In genomic region chr11:11966826-11967668, GRCh38 we compare ENCODE assay signal across 8 cellular contexts. TPM values are rescaled to one million over a fixed set of nuclear protein-coding genes. Genes with fewer than 3 reads are reported as not detected.
A peak's percentile ranks its signal among the peaks of the same experiment; 100 is the strongest.
DNase-seq lines count a peak whose midpoint lies in the region; ATAC-seq and TF ChIP-seq lines count a peak whose summit lies in the region.

No MANE protein-coding gene starts in this region.

- H3K27me3 Mint-ChIP-seq in neural crest cell (ENCODE audit: low read depth), result no peaks in the 10 kb centered on the region

- TF ChIP-seq CTCF in BE2C (IDR thresholded peaks at IDR 0.05; ENCODE audit: low read depth, low read length), result peak; percentile 69
- peak; percentile 76 for TF ChIP-seq CTCF in neural crest cell (conservative IDR thresholded peaks at IDR 0.05)
- TF ChIP-seq CTCF in suprapubic skin (IDR thresholded peaks at IDR 0.05), result peak; percentile 27 to 78

- peak; percentile 99 for ATAC-seq in GM18867 (IDR thresholded peaks at IDR 0.05; ENCODE audit: unreplicated experiment)
- peak; percentile 90 for ATAC-seq in HG03095 (IDR thresholded peaks at IDR 0.05; ENCODE audit: unreplicated experiment)
- peak; percentile 75 for ATAC-seq in esophagus mucosa

- H3K36me3 Mint-ChIP-seq in neural crest cell (ENCODE audit: low read depth), result peaks cover 3% of the 10 kb centered on the region

- 98% methylated on average over 10 of the region's 15 CpGs for WGBS in suprapubic skin

- no peak overlapping the region for H3K4me3 ChIP-seq in BE2C (ENCODE audit: low read depth, low read length)
- no peak overlapping the region for H3K4me3 ChIP-seq in suprapubic skin

- H3K4me3 Mint-ChIP-seq in neural crest cell, result no peak overlapping the region

- no peak overlapping the region for H3K27ac Mint-ChIP-seq in neural crest cell (ENCODE audit: unreplicated experiment)

- DNase-seq in BE2C, result peak; percentile 77
- peak; percentile 41 for DNase-seq in NCI-H524 treated with DMSO at 0.1 percent for 48 hours (lab: John Stamatoyannopoulos, UW)
- DNase-seq in activated CD8-positive, alpha-beta memory T cell treated with anti-CD3 and anti-CD28 coated beads for 48 hours (ENCODE audit: low read depth in 2 of 3, low spot score in 2 of 3), result peak; percentile 43 to 61 (median 46)
- peak; percentile 81 for DNase-seq in neural crest cell (ENCODE audit: low read depth, low spot score)
- DNase-seq in suprapubic skin (ENCODE audit: low spot score in 2 of 2), result no peak

- peaks cover 27% of the 10 kb centered on the region for H3K4me1 ChIP-seq in BE2C
- peaks cover 38% of the 10 kb centered on the region for H3K4me1 ChIP-seq in suprapubic skin

- TF ChIP-seq EP300 in suprapubic skin (IDR thresholded peaks at IDR 0.05), result no peak

- peaks cover 26% of the 10 kb centered on the region for H3K4me1 Mint-ChIP-seq in neural crest cell

- no peaks in the 10 kb centered on the region for H3K9me3 Mint-ChIP-seq in neural crest cell

- no peaks in the 10 kb centered on the region for H3K9me3 ChIP-seq in BE2C
- no peaks in the 10 kb centered on the region for H3K9me3 ChIP-seq in suprapubic skin

- H3K27me3 ChIP-seq in BE2C (no peaks in the 10 kb centered on the region), suprapubic skin (no peaks in the 10 kb centered on the region)

- H3K36me3 ChIP-seq in BE2C (no peaks in the 10 kb centered on the region), suprapubic skin (peaks cover 9% of the 10 kb centered on the region)

- no peak overlapping the region for H3K27ac ChIP-seq in suprapubic skin

- TF ChIP-seq POLR2A in suprapubic skin (IDR thresholded peaks at IDR 0.05), result no peak

RNA-seq across cellular contexts. Expression of gene DKK3, which starts 41.4 kb away (rescaled TPM):
- 28.2 TPM for polyA plus RNA-seq in BE2C (2012; ENCODE audit: insufficient read depth, insufficient read length, low read depth)
- total RNA-seq in esophagus mucosa, result 21.2 TPM
- 17.6 and 21.0 TPM in 2 replicates for total RNA-seq in neural crest cell
- 100 to 1,000 TPM; 105 to 152 (median 137) TPM for total RNA-seq in suprapubic skin

Comparison
In these comparisons a context has a peak if more than half of its experiments do, and no peak if none do; other contexts are left out.
1. DNase-seq: peak in BE2C (single experiment), NCI-H524 treated with DMSO at 0.1 percent for 48 hours (single experiment), activated CD8-positive, alpha-beta memory T cell treated with anti-CD3 and anti-CD28 coated beads for 48 hours (3 of 3) and neural crest cell (single experiment); none in suprapubic skin (0 of 2).
2. Peak in every context shown above with its lines, with median percentiles within 50 percentile points of each other: CTCF ChIP-seq and ATAC-seq.